9 cellular contexts compared by ENCODE assay signal in genomic region chr18:8389391-8390340, GRCh38.
DNase-seq lines count a peak whose midpoint lies in the region; ATAC-seq and TF ChIP-seq lines count a peak whose summit lies in the region.
"Had no signal": no experiment of that assay in that cellular context is flagged by ENCODE, and none has a peak within 500 bp of the region (broad histone marks: within the 10 kb centered on the region; RNA-seq: fewer than 3 reads in every experiment).

No MANE protein-coding gene starts in this region.

- CTCF ChIA-PET in activated CD4-positive, alpha-beta T cell treated with anti-CD3 and anti-CD28 coated beads for 36 hours (lab: Charles Lee): interaction anchor here (1.0 to 2.1 kb wide), 7 partner anchors 9 to 481 kb away, joined by 3 to 6 read pairs (median 4); no protein-coding TSS in a partner anchor

- H3K9me3 ChIP-seq in liver (ENCODE audit: control insufficient read depth in 4 of 4, low read length in 3 of 4) (no peaks in the 10 kb centered on the region), thoracic aorta (no peaks in the 10 kb centered on the region)

- no peaks in the 10 kb centered on the region for H3K36me3 Mint-ChIP-seq in activated CD4-positive, alpha-beta T cell treated with anti-CD3 and anti-CD28 coated beads for 36 hours (ENCODE audit: low read depth)
- H3K36me3 Mint-ChIP-seq: activated naive CD8-positive, alpha-beta T cell had no signal

- ATAC-seq in activated CD4-positive, alpha-beta T cell treated with anti-CD3 and anti-CD28 coated beads for 36 hours: peak; percentile 58
- no peak for ATAC-seq in thoracic aorta (ENCODE audit: insufficient number of reproducible peaks, low FRiP score, low read depth)

- peaks cover 0 to 4% (median 2%) of the 10 kb centered on the region in 4 donors for H3K36me3 ChIP-seq in liver (ENCODE audit: control insufficient read depth in 4 of 4, insufficient read depth in 3 of 4, low read depth in 1 of 4, low read length in 3 of 4)
- H3K36me3 ChIP-seq in thoracic aorta: peaks cover 24% of the 10 kb centered on the region

- H3K9me3 Mint-ChIP-seq in activated CD4-positive, alpha-beta T cell treated with anti-CD3 and anti-CD28 coated beads for 36 hours (ENCODE audit: low read depth): no peaks in the 10 kb centered on the region

- no peak overlapping the region for H3K4me3 ChIP-seq in Jurkat, Clone E6-1 (ENCODE audit: low read length)
- H3K4me3 ChIP-seq in liver (ENCODE audit: low read depth in 1 of 3, low read length in 3 of 3) (no peak overlapping the region), thoracic aorta (no peak overlapping the region)

- no peak overlapping the region for H3K27ac Mint-ChIP-seq in activated CD4-positive, alpha-beta T cell treated with anti-CD3 and anti-CD28 coated beads for 36 hours
- H3K27ac Mint-ChIP-seq: activated naive CD8-positive, alpha-beta T cell had no signal

- no peaks in the 10 kb centered on the region for H3K27me3 Mint-ChIP-seq in activated CD4-positive, alpha-beta T cell treated with anti-CD3 and anti-CD28 coated beads for 36 hours

- H3K27ac ChIP-seq in liver (ENCODE audit: low read depth in 1 of 2, low read length in 2 of 2) (no peak overlapping the region), thoracic aorta (no peak overlapping the region)

- H3K4me1 ChIP-seq in liver (ENCODE audit: control insufficient read depth in 4 of 4, insufficient read depth in 4 of 4, low read length in 3 of 4) (no peaks in the 10 kb centered on the region), thoracic aorta (ENCODE audit: control insufficient read depth in 1 of 2, low read depth in 2 of 2) (no peaks in the 10 kb centered on the region)

- TF ChIP-seq CTCF in liver (IDR thresholded peaks at IDR 0.05; ENCODE audit: low read depth, low read length, missing input control): peak; percentile 71
- peak; percentile 70 for TF ChIP-seq CTCF in thoracic aorta (IDR thresholded peaks at IDR 0.05)

- H3K4me3 Mint-ChIP-seq in activated CD4-positive, alpha-beta T cell treated with anti-CD3 and anti-CD28 coated beads for 36 hours: no peak overlapping the region
- H3K4me3 Mint-ChIP-seq: activated naive CD8-positive, alpha-beta T cell had no signal

- H3K27me3 ChIP-seq in liver (ENCODE audit: control insufficient read depth in 4 of 4, insufficient read depth in 4 of 4, low read length in 3 of 4) (no peaks in the 10 kb centered on the region), thoracic aorta (replicated peaks; ENCODE audit: insufficient read depth) (no peaks in the 10 kb centered on the region)

- peak; percentile 79 for DNase-seq in activated CD4-positive, alpha-beta T cell treated with anti-CD3 and anti-CD28 coated beads for 36 hours
- DNase-seq in activated CD4-positive, alpha-beta T cell treated with anti-CD3 and anti-CD28 coated beads, Interleukin-2, amount 50 U/mL, for 4 hours: no peak
- DNase-seq in Jurkat, Clone E6-1 (ENCODE audit: low read depth, low spot score): peak; percentile 48
- DNase-seq in RPMI8226: peak; percentile 59
- peak; percentile 91 for DNase-seq in dermis blood vessel endothelial cell
- DNase-seq in thoracic aorta (ENCODE audit: low spot score): no peak
- DNase-seq in central memory CD4-positive, alpha-beta T cell: no peak

- H3K9ac ChIP-seq in liver (ENCODE audit: low read depth in 1 of 2, low read length in 2 of 2): no peak overlapping the region

- intact Hi-C loops in activated CD4-positive, alpha-beta T cell treated with anti-CD3 and anti-CD28 coated beads for 36 hours (cut with DNase I, micrococcal nuclease): loop anchor here in 1 of 2 experiments (2.0 to 10.0 kb wide), 3 partner anchors 335 to 1169 kb away; no protein-coding TSS in a partner anchor

- peak; percentile 91 to 95 for TF ChIP-seq RAD21 in liver (IDR thresholded peaks at IDR 0.05)

- no peaks in the 10 kb centered on the region for H3K4me1 Mint-ChIP-seq in activated CD4-positive, alpha-beta T cell treated with anti-CD3 and anti-CD28 coated beads for 36 hours

- WGBS in liver: 69% methylated on average over 14 of the region's 14 CpGs

- POLR2A ChIA-PET in activated CD4-positive, alpha-beta T cell treated with anti-CD3 and anti-CD28 coated beads for 36 hours (lab: Charles Lee): no interaction called here

TF ChIP-seq in liver, 16 proteins besides CTCF, POLR2A, EP300 and RAD21:
- TF ChIP-seq EGR1 (IDR thresholded peaks at IDR 0.05; ENCODE audit: low read depth in 2 of 2): no peak
- no peak for TF ChIP-seq HNF4G (IDR thresholded peaks at IDR 0.05)
- TF ChIP-seq TAF1 (conservative IDR thresholded peaks at IDR 0.05): no peak
- no peak for TF ChIP-seq REST (IDR thresholded peaks at IDR 0.05)
- no peak for TF ChIP-seq GABPA (IDR thresholded peaks at IDR 0.05 in 1 of 2, conservative IDR thresholded peaks at IDR 0.05 in 1 of 2)
- TF ChIP-seq FOXA1 (IDR thresholded peaks at IDR 0.05): no peak
- no peak for TF ChIP-seq ATF3 (IDR thresholded peaks at IDR 0.05)
- TF ChIP-seq JUND (IDR thresholded peaks at IDR 0.05): no peak
- no peak for TF ChIP-seq ZBTB33 (IDR thresholded peaks at IDR 0.05)
- TF ChIP-seq MAX (IDR thresholded peaks at IDR 0.05): no peak
- no peak for TF ChIP-seq RXRA (IDR thresholded peaks at IDR 0.05)
- no peak for TF ChIP-seq FOXA2 (IDR thresholded peaks at IDR 0.05)
- TF ChIP-seq YY1 (IDR thresholded peaks at IDR 0.05): no peak
- no peak for TF ChIP-seq NR2F2 (IDR thresholded peaks at IDR 0.05)
- TF ChIP-seq SP1 (IDR thresholded peaks at IDR 0.05): no peak
TF ChIP-seq in liver: peak in this region for 0.

Comparison
In these comparisons a context has a peak if more than half of its experiments do, and no peak if none do; other contexts are left out.
1. DNase-seq: peak in activated CD4-positive, alpha-beta T cell treated with anti-CD3 and anti-CD28 coated beads for 36 hours (single experiment), Jurkat, Clone E6-1 (single experiment), RPMI8226 (single experiment) and dermis blood vessel endothelial cell (single experiment); none in activated CD4-positive, alpha-beta T cell treated with anti-CD3 and anti-CD28 coated beads, Interleukin-2, amount 50 U/mL, for 4 hours (0 of 2), thoracic aorta (single experiment) and central memory CD4-positive, alpha-beta T cell (single experiment).